Comparison of ENCODE assay signal across 7 cellular contexts in genomic region chr9:38993690-38994089, GRCh38.
DNase-seq lines count a peak whose midpoint lies in the region; ATAC-seq and TF ChIP-seq lines count a peak whose summit lies in the region.
"Not testable (repeated sequence)": the region's sequence is repeated elsewhere in the genome, so short reads cannot be mapped to it uniquely, and the experiment has no call there.

No MANE protein-coding gene starts in this region.

- H3K27ac ChIP-seq in right cardiac atrium (ENCODE audit: low read length); lower lobe of right lung; upper lobe of right lung: not testable (repeated sequence)

- H3K4me3 ChIP-seq in right cardiac atrium (ENCODE audit: low read length); lower lobe of right lung; upper lobe of right lung: not testable (repeated sequence)

- H3K36me3 ChIP-seq in lower lobe of right lung, upper lobe of right lung: not testable (repeated sequence)

- 62% methylated on average over 2 of the region's 4 CpGs for WGBS in right cardiac atrium

- H3K27me3 Mint-ChIP-seq in chondrocyte (ENCODE audit: low read depth); natural killer cell treated with Interleukin-12 subunit alpha and Interleukin-12 subunit beta and Interleukin-15 and Interleukin-18, amount 100 ng/mL, for 72 hours: not testable (repeated sequence)

- not testable (repeated sequence) for H3K4me3 Mint-ChIP-seq in chondrocyte (ENCODE audit: unreplicated experiment); natural killer cell treated with Interleukin-12 subunit alpha and Interleukin-12 subunit beta and Interleukin-15 and Interleukin-18, amount 100 ng/mL, for 72 hours; stimulated activated effector memory CD8-positive, alpha-beta T cell treated with anti-CD3 and anti-CD28 coated beads, Interleukin-12 subunit alpha, Interleukin-12 subunit beta, amount 100 ng/mL, for 72 hours

- intact Hi-C loops in Right ventricle myocardium inferior (cut with DNase I); right cardiac atrium (cut with DNase I); lower lobe of right lung (cut with DNase I); upper lobe of right lung (cut with DNase I): not testable (repeated sequence)

- not testable (repeated sequence) for H3K36me3 Mint-ChIP-seq in chondrocyte (ENCODE audit: low read depth); natural killer cell treated with Interleukin-12 subunit alpha and Interleukin-12 subunit beta and Interleukin-15 and Interleukin-18, amount 100 ng/mL, for 72 hours; stimulated activated effector memory CD8-positive, alpha-beta T cell treated with anti-CD3 and anti-CD28 coated beads, Interleukin-12 subunit alpha, Interleukin-12 subunit beta, amount 100 ng/mL, for 72 hours

- DNase-seq in chondrocyte (ENCODE audit: low spot score) (peak; percentile 95), right cardiac atrium (peak in 1 of 3 donors; percentile 39)
- not testable (repeated sequence) for DNase-seq in Right ventricle myocardium inferior (ENCODE audit: missing footprints); lower lobe of right lung; natural killer cell treated with Interleukin-12 subunit alpha and Interleukin-12 subunit beta and Interleukin-15 and Interleukin-18, amount 100 ng/mL, for 72 hours (ENCODE audit: low spot score); stimulated activated effector memory CD8-positive, alpha-beta T cell treated with anti-CD3 and anti-CD28 coated beads, Interleukin-12 subunit alpha, Interleukin-12 subunit beta, amount 100 ng/mL, for 72 hours (ENCODE audit: low spot score in 2 of 2); upper lobe of right lung

- not testable (repeated sequence) for H3K4me1 ChIP-seq in right cardiac atrium (ENCODE audit: control insufficient read depth, insufficient read depth, low read length); lower lobe of right lung; upper lobe of right lung

- ATAC-seq in Right ventricle myocardium inferior (peak; percentile 26), right cardiac atrium (peak; percentile 28 to 37), lower lobe of right lung (peak; percentile 42 to 52), upper lobe of right lung (peak; percentile 56)
- peak; percentile 17 to 46 for ATAC-seq in natural killer cell treated with Interleukin-12 subunit alpha and Interleukin-12 subunit beta and Interleukin-15 and Interleukin-18, amount 100 ng/mL, for 72 hours
- ATAC-seq in stimulated activated effector memory CD8-positive, alpha-beta T cell treated with anti-CD3 and anti-CD28 coated beads, Interleukin-12 subunit alpha, Interleukin-12 subunit beta, amount 100 ng/mL, for 72 hours: peak; percentile 42

- not testable (repeated sequence) for H3K27me3 ChIP-seq in right cardiac atrium (ENCODE audit: control insufficient read depth, insufficient read depth); lower lobe of right lung (ENCODE audit: low read depth); upper lobe of right lung

- peaks cover 31% of the 10 kb centered on the region for H3K9me3 Mint-ChIP-seq in chondrocyte (ENCODE audit: low read depth)
- H3K9me3 Mint-ChIP-seq in natural killer cell treated with Interleukin-12 subunit alpha and Interleukin-12 subunit beta and Interleukin-15 and Interleukin-18, amount 100 ng/mL, for 72 hours; stimulated activated effector memory CD8-positive, alpha-beta T cell treated with anti-CD3 and anti-CD28 coated beads, Interleukin-12 subunit alpha, Interleukin-12 subunit beta, amount 100 ng/mL, for 72 hours: not testable (repeated sequence)

- H3K27ac Mint-ChIP-seq in chondrocyte (ENCODE audit: unreplicated experiment); natural killer cell treated with Interleukin-12 subunit alpha and Interleukin-12 subunit beta and Interleukin-15 and Interleukin-18, amount 100 ng/mL, for 72 hours; stimulated activated effector memory CD8-positive, alpha-beta T cell treated with anti-CD3 and anti-CD28 coated beads, Interleukin-12 subunit alpha, Interleukin-12 subunit beta, amount 100 ng/mL, for 72 hours: not testable (repeated sequence)

- not testable (repeated sequence) for TF ChIP-seq CTCF in chondrocyte (IDR thresholded peaks at IDR 0.05); lower lobe of right lung (IDR thresholded peaks at IDR 0.05); upper lobe of right lung (IDR thresholded peaks at IDR 0.05)

- not testable (repeated sequence) for H3K4me1 Mint-ChIP-seq in chondrocyte (ENCODE audit: low read depth); natural killer cell treated with Interleukin-12 subunit alpha and Interleukin-12 subunit beta and Interleukin-15 and Interleukin-18, amount 100 ng/mL, for 72 hours (ENCODE audit: low read depth in 2 of 2); stimulated activated effector memory CD8-positive, alpha-beta T cell treated with anti-CD3 and anti-CD28 coated beads, Interleukin-12 subunit alpha, Interleukin-12 subunit beta, amount 100 ng/mL, for 72 hours

- H3K9me3 ChIP-seq in right cardiac atrium (ENCODE audit: control insufficient read depth, low read length); lower lobe of right lung; upper lobe of right lung: not testable (repeated sequence)
